In the genomic region with DNA sequence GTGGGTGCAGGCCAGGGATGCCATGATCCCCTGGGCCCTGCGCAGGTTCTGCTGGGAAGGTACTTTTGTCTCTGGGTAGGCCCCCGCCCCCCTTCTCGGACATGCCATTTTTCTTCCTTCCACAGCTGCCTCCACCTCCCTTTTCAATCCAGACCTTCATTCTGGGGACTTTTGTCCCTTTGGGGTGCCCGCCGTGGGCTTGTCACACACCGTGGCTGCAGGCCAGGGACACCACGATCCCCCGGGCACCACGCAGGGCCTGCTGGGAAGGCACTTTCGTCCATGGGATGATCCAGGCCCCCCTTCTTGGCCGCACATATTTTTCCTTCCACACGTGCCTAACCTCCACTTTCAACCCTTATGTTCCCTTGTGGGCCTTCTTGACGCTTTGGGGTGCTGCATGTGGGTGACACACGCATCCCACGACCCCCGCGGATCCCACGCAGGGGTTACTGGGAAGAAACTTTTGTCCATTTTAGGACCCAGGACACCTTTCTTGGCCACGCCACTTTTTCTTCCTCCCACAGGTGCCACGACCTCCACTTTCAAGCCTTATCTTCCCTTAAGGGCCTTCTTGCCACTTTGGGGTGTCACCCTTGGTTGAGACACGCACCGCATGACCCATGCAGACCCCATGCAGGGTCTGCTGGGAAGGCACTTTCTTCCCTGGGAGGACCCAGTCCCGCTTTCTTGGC, we compare ENCODE assay signal across 14 cellular contexts.
DNase-seq lines count a peak whose midpoint lies in the region; ATAC-seq and TF ChIP-seq lines count a peak whose summit lies in the region.
"Had no signal": no experiment of that assay in that cellular context is flagged by ENCODE, and none has a peak within 500 bp of the region (broad histone marks: within the 10 kb centered on the region; RNA-seq: fewer than 3 reads in every experiment).

No MANE protein-coding gene starts in this region.

- no peak overlapping the region for H3K27ac Mint-ChIP-seq in T-helper 17 cell
- H3K27ac Mint-ChIP-seq: CD4-positive, CD25-positive, alpha-beta regulatory T cell had no signal

- H3K4me3 ChIP-seq in right cardiac atrium (ENCODE audit: low read length) (no peak overlapping the region), tibial artery (no peak overlapping the region)
- H3K4me3 ChIP-seq: A549 had no signal

- no peak overlapping the region for H3K27ac ChIP-seq in right cardiac atrium (ENCODE audit: low read length)
- H3K27ac ChIP-seq in tibial artery = no peak overlapping the region
- H3K27ac ChIP-seq: A549 had no signal

- DNase-seq in activated effector memory CD4-positive, alpha-beta T cell treated with anti-CD3 and anti-CD28 coated beads, Interleukin-2, amount 50 U/mL, for 16 hours = peak; percentile 21
- no peak for DNase-seq in activated effector memory CD4-positive, alpha-beta T cell treated with Interleukin-2 at 50 U/mL for 16 hours
- peak in 2 of 3 donors; percentile 3 to 7 for DNase-seq in T-helper 17 cell
- DNase-seq in right cardiac atrium = peak; percentile 5 to 47 (median 37)
- DNase-seq in tibial artery = peak; percentile 10 to 62
- no peak for DNase-seq in C1 segment of cervical spinal cord (lab: John Stamatoyannopoulos, UW)
- DNase-seq: CD4-positive, CD25-positive, alpha-beta regulatory T cell; Karpas-422; NCI-H1105 treated with DMSO at 0.1 percent for 48 hours; NCI-H187; NCI-H774 had no signal

- H3K9me3 ChIP-seq in T-helper 17 cell (ENCODE audit: control insufficient read depth, low read length, poor library complexity, severe bottlenecking) (no peaks in the 10 kb centered on the region), right cardiac atrium (ENCODE audit: control insufficient read depth, low read length) (no peaks in the 10 kb centered on the region), tibial artery (peaks cover 0 to 12% (median 4%) of the 10 kb centered on the region in 3 donors)
- H3K9me3 ChIP-seq: A549 had no signal

- intact Hi-C loops in right cardiac atrium (cut with DNase I) = no loop called here
- intact Hi-C loops in tibial artery (cut with DNase I; ENCODE audit: low total_unique reads) = no loop called here

- H3K27me3 ChIP-seq in right cardiac atrium (ENCODE audit: control insufficient read depth, insufficient read depth) = no peaks in the 10 kb centered on the region
- peaks cover 0 to 8% of the 10 kb centered on the region in 2 donors for H3K27me3 ChIP-seq in tibial artery

- H3K4me3 Mint-ChIP-seq in T-helper 17 cell = no peak overlapping the region
- H3K4me3 Mint-ChIP-seq: CD4-positive, CD25-positive, alpha-beta regulatory T cell had no signal

- no peaks in the 10 kb centered on the region for H3K36me3 Mint-ChIP-seq in T-helper 17 cell (ENCODE audit: low read depth)
- H3K36me3 Mint-ChIP-seq: CD4-positive, CD25-positive, alpha-beta regulatory T cell had no signal

- no peaks in the 10 kb centered on the region for H3K4me1 Mint-ChIP-seq in T-helper 17 cell

- no peak for ATAC-seq in T-helper 17 cell
- no peak for ATAC-seq in right cardiac atrium
- no peak for ATAC-seq in HG02884 (IDR thresholded peaks at IDR 0.05; ENCODE audit: unreplicated experiment)
- ATAC-seq: A549, Panc1 had no signal

- H3K36me3 ChIP-seq in tibial artery = no peaks in the 10 kb centered on the region

- H3K27me3 Mint-ChIP-seq in T-helper 17 cell = no peaks in the 10 kb centered on the region
- H3K27me3 Mint-ChIP-seq: CD4-positive, CD25-positive, alpha-beta regulatory T cell had no signal

- no peak for TF ChIP-seq CTCF in tibial artery (IDR thresholded peaks at IDR 0.05)

- 83% methylated on average over 23 of the region's 23 CpGs for WGBS in right cardiac atrium

- H3K4me1 ChIP-seq in right cardiac atrium (ENCODE audit: control insufficient read depth, insufficient read depth, low read length) (no peaks in the 10 kb centered on the region), tibial artery (no peaks in the 10 kb centered on the region)

Comparison
In these comparisons a context has a peak if more than half of its experiments do, and no peak if none do; other contexts are left out.
1. DNase-seq: peak in activated effector memory CD4-positive, alpha-beta T cell treated with anti-CD3 and anti-CD28 coated beads, Interleukin-2, amount 50 U/mL, for 16 hours (single experiment), T-helper 17 cell (2 of 3), right cardiac atrium (3 of 3) and tibial artery (2 of 2); none in activated effector memory CD4-positive, alpha-beta T cell treated with Interleukin-2 at 50 U/mL for 16 hours (single experiment) and C1 segment of cervical spinal cord (0 of 14).